In genomic region chr6:136786708-136787107, GRCh38 we compare ENCODE assay signal across 17 cellular contexts. TPM values are rescaled to one million over a fixed set of nuclear protein-coding genes. Genes with fewer than 3 reads are reported as not detected.
DNase-seq lines count a peak whose midpoint lies in the region; ATAC-seq and TF ChIP-seq lines count a peak whose summit lies in the region.
"Had no signal": no experiment of that assay in that cellular context is flagged by ENCODE, and none has a peak within 500 bp of the region (broad histone marks: within the 10 kb centered on the region; RNA-seq: fewer than 3 reads in every experiment).

No MANE protein-coding gene starts in this region.

- H3K4me3 ChIP-seq in skeletal muscle satellite cell (ENCODE audit: low read length), result no peak overlapping the region
- H3K4me3 ChIP-seq in GM23338, result no peak overlapping the region
- H3K4me3 ChIP-seq: pancreas, right lobe of liver had no signal

- no peaks in the 10 kb centered on the region for H3K9me2 ChIP-seq in GM23338 (ENCODE audit: insufficient read depth)

- peak overlapping the region; percentile 64 for H3K9ac ChIP-seq in skeletal muscle satellite cell (ENCODE audit: low read depth, low read length)

- no peaks in the 10 kb centered on the region for H3K9me3 ChIP-seq in skeletal muscle satellite cell (replicated peaks; ENCODE audit: low read length)
- H3K9me3 ChIP-seq: pancreas, right lobe of liver had no signal

- H3K27me3 ChIP-seq in skeletal muscle satellite cell (ENCODE audit: control insufficient read depth, insufficient read depth, low read length), result no peaks in the 10 kb centered on the region
- H3K27me3 ChIP-seq in GM23338 (ENCODE audit: insufficient read depth), result peaks cover 26% of the 10 kb centered on the region
- H3K27me3 ChIP-seq: pancreas, right lobe of liver had no signal

- H3K36me3 ChIP-seq in skeletal muscle satellite cell (ENCODE audit: insufficient read depth, low read length) (no peaks in the 10 kb centered on the region), GM23338 (ENCODE audit: insufficient read depth) (no peaks in the 10 kb centered on the region)
- H3K36me3 ChIP-seq: pancreas, right lobe of liver, WERI-Rb-1 had no signal

- H3F3A ChIP-seq in GM23338 (replicated peaks; ENCODE audit: low read depth), result no peaks in the 10 kb centered on the region

- H3K27ac ChIP-seq in GM23338 (ENCODE audit: low read depth), result no peak overlapping the region
- H3K27ac ChIP-seq: WERI-Rb-1 had no signal

- H3K4me1 Mint-ChIP-seq in CD14-positive monocyte, result peaks cover 89% of the 10 kb centered on the region
- peaks cover 79% of the 10 kb centered on the region for H3K4me1 Mint-ChIP-seq in HFFc6 (ENCODE audit: low read depth)
- H3K4me1 Mint-ChIP-seq in central memory CD8-positive, alpha-beta T cell, result peaks cover 77% of the 10 kb centered on the region
- H3K4me1 Mint-ChIP-seq in GM23338, result peaks cover 8% of the 10 kb centered on the region; the same call in 1 of the 3 replicates

- no peak for ATAC-seq in central memory CD8-positive, alpha-beta T cell (replicated peaks; ENCODE audit: extremely low read depth, poor library complexity, severe bottlenecking)
- ATAC-seq in GM23338 (no peak), GM21619 (IDR thresholded peaks at IDR 0.05; ENCODE audit: unreplicated experiment) (no peak)

- peak overlapping the region; percentile 94 to 98 (median 95) for H3K27ac Mint-ChIP-seq in CD14-positive monocyte
- H3K27ac Mint-ChIP-seq in HFFc6, result peak overlapping the region; percentile 80
- no peak overlapping the region for H3K27ac Mint-ChIP-seq in central memory CD8-positive, alpha-beta T cell (ENCODE audit: low read depth)
- H3K27ac Mint-ChIP-seq in GM23338, result no peak overlapping the region
- H3K27ac Mint-ChIP-seq: activated T-helper 2 cell treated with anti-CD3 and anti-CD28 coated beads, Interferon-gamma antibody, Interleukin-2, Interleukin-4, amounts not matched to agents 10 μg/mL and 5 μg/mL and 100 μg/mL, durations not matched to agents 14 hours and 24 hours and 36 hours; stimulated activated naive CD8-positive, alpha-beta T cell treated with anti-CD3 and anti-CD28 coated beads, Interleukin-15, Interleukin-2, amounts not matched to agents 100 ng/mL and 50 ng/mL, for 24 hours had no signal

- no peaks in the 10 kb centered on the region for H4K20me1 ChIP-seq in GM23338 (replicated peaks; ENCODE audit: insufficient read depth)

- H3K4me3 Mint-ChIP-seq in CD14-positive monocyte (no peak overlapping the region), HFFc6 (no peak overlapping the region), GM23338 (no peak overlapping the region)
- H3K4me3 Mint-ChIP-seq in central memory CD8-positive, alpha-beta T cell, result peak overlapping the region; percentile 68

- no peak for TF ChIP-seq CTCF in CD14-positive monocyte (IDR thresholded peaks at IDR 0.05)
- no peak for TF ChIP-seq CTCF in HFFc6 (IDR thresholded peaks at IDR 0.05)
- TF ChIP-seq CTCF in GM23338 (conservative IDR thresholded peaks at IDR 0.05; ENCODE audit: low read depth in 2 of 2), result no peak

- H3K36me3 Mint-ChIP-seq in CD14-positive monocyte (peaks cover 8 to 17% of the 10 kb centered on the region in 2 donors), HFFc6 (ENCODE audit: low read depth) (peaks cover 21% of the 10 kb centered on the region), GM23338 (ENCODE audit: low read depth) (no peaks in the 10 kb centered on the region; the same call in 2 of the 3 replicates)
- peaks cover 17% of the 10 kb centered on the region for H3K36me3 Mint-ChIP-seq in central memory CD8-positive, alpha-beta T cell (ENCODE audit: insufficient read depth)

- no peaks in the 10 kb centered on the region for H3K79me2 ChIP-seq in GM23338 (replicated peaks; ENCODE audit: insufficient read depth)

- intact Hi-C loops in CD14-positive monocyte (cut with micrococcal nuclease), result loop anchor here in 1 of 2 donors (10.0 kb wide), 2 partner anchors 448 to 502 kb away; partner anchors contain the start of gene BCLAF1

- no peak for DNase-seq in CD14-positive monocyte (ENCODE audit: low spot score)
- DNase-seq in HFFc6, result no peak
- DNase-seq in central memory CD8-positive, alpha-beta T cell (ENCODE audit: low spot score in 2 of 2), result no peak
- DNase-seq in T1000 (lab: John Stamatoyannopoulos, UW), result no peak
- DNase-seq in GM23338 (ENCODE audit: low spot score), result no peak
- no peak for DNase-seq in MV-4-11 (lab: John Stamatoyannopoulos, UW)
- DNase-seq: activated CD8-positive, alpha-beta memory T cell treated with anti-CD3 and anti-CD28 coated beads for 24 hours; effector CD4-positive, alpha-beta T cell; glutamatergic neuron; NCI-H345; pancreas; WERI-Rb-1 had no signal

- H3K4me1 ChIP-seq in skeletal muscle satellite cell (ENCODE audit: control insufficient read depth, insufficient read depth, low read length), result peaks cover 76% of the 10 kb centered on the region
- 0 out of 2 replicates have a peak, but pooled peaks cover 6% of the 10 kb centered on the region for H3K4me1 ChIP-seq in GM23338 (ENCODE audit: insufficient read depth)

- H3K27me3 Mint-ChIP-seq in CD14-positive monocyte (ENCODE audit: low read depth in 3 of 3) (peaks cover 0 to 2% (median 2%) of the 10 kb centered on the region in 3 donors), HFFc6 (ENCODE audit: insufficient read depth) (peaks cover 3% of the 10 kb centered on the region; the same call in 1 of the 2 replicates), GM23338 (ENCODE audit: insufficient read depth, low read depth, poor library complexity) (peaks cover 17% of the 10 kb centered on the region)
- no peaks in the 10 kb centered on the region for H3K27me3 Mint-ChIP-seq in central memory CD8-positive, alpha-beta T cell
- H3K27me3 Mint-ChIP-seq: stimulated activated naive CD8-positive, alpha-beta T cell treated with anti-CD3 and anti-CD28 coated beads, Interleukin-15, Interleukin-2, amounts not matched to agents 100 ng/mL and 50 ng/mL, for 24 hours had no signal

- H3K9me3 Mint-ChIP-seq in CD14-positive monocyte (peaks cover 0 to 2% (median 0%) of the 10 kb centered on the region in 7 donors), HFFc6 (no peaks in the 10 kb centered on the region), GM23338 (no peaks in the 10 kb centered on the region; the same call in 2 of the 3 replicates)
- no peaks in the 10 kb centered on the region for H3K9me3 Mint-ChIP-seq in central memory CD8-positive, alpha-beta T cell
- H3K9me3 Mint-ChIP-seq: activated T-helper 2 cell treated with anti-CD3 and anti-CD28 coated beads, Interferon-gamma antibody, Interleukin-2, Interleukin-4, amounts not matched to agents 10 μg/mL and 5 μg/mL and 100 μg/mL, durations not matched to agents 14 hours and 24 hours and 36 hours; stimulated activated naive CD8-positive, alpha-beta T cell treated with anti-CD3 and anti-CD28 coated beads, Interleukin-15, Interleukin-2, amounts not matched to agents 100 ng/mL and 50 ng/mL, for 24 hours had no signal

- no peak overlapping the region for H2AFZ ChIP-seq in GM23338

- H3K4me2 ChIP-seq in skeletal muscle satellite cell (ENCODE audit: low read length), result peak overlapping the region; percentile 92
- H3K4me2 ChIP-seq in GM23338, result no peak overlapping the region

TF ChIP-seq in GM23338, 12 proteins besides CTCF, POLR2A, EP300 and RAD21 (continues in another document):
- TF ChIP-seq ZNF331 (CRISPR knock-in tag; IDR thresholded peaks at IDR 0.05; ENCODE audit: low read depth) (no peak), EZH2 (IDR thresholded peaks at IDR 0.05; ENCODE audit: low read depth, unreplicated experiment) (no peak), CREB1 (CRISPR knock-in tag; IDR thresholded peaks at IDR 0.05; ENCODE audit: low read depth) (no peak), EZH2phosphoT487 (IDR thresholded peaks at IDR 0.05; ENCODE audit: unreplicated experiment) (no peak), POLR2AphosphoS5 (IDR thresholded peaks at IDR 0.05; ENCODE audit: low read depth) (no peak), NANOG (IDR thresholded peaks at IDR 0.05; ENCODE audit: borderline replicate concordance) (no peak), ZNF114 (CRISPR knock-in tag; IDR thresholded peaks at IDR 0.05) (no peak)

RNA-seq across cellular contexts. Expression of gene MAP3K5, which starts 5.6 kb away (rescaled TPM):
- polyA plus RNA-seq in CD14-positive monocyte, result 10 to 100 TPM in 1 of 2 donors, 1 to 10 TPM in 1; 9.6 to 11.1 TPM
- total RNA-seq in HFFc6 (2021; fragmentation: NEBNext Ultra II Directional; extraction: Animal tissue kit (Norgen Biotek cat#: 25700)), result 10 to 100 TPM; 11.9 to 22.2 (median 19.1) TPM
- 6.6 and 9.6 TPM in 2 replicates for total RNA-seq in skeletal muscle satellite cell (2012; rRNA removed)
- 2.8 and 2.9 TPM in 2 replicates for total RNA-seq in GM23338 (2014; rRNA removed; shearing (Covaris generic))
- polyA plus RNA-seq in GM23338 (2016; fragmentation: Nextera tagmentation; extraction: Ambion mirVana), result 0.76 and 0.78 TPM in 2 replicates

RNA-seq across cellular contexts. Expression of gene PEX7, which starts 35.7 kb away (rescaled TPM):
- polyA plus RNA-seq in CD14-positive monocyte (1 to 10 TPM; 3.9 to 6.1 TPM), GM23338 (2016; fragmentation: Nextera tagmentation; extraction: Ambion mirVana) (11.8 and 12.4 TPM in 2 replicates)
- 1 to 10 TPM; 6.4 to 7.6 (median 7.3) TPM for total RNA-seq in HFFc6 (2021; fragmentation: NEBNext Ultra II Directional; extraction: Animal tissue kit (Norgen Biotek cat#: 25700))
- total RNA-seq in skeletal muscle satellite cell (2012; rRNA removed), result 7.2 and 7.9 TPM in 2 replicates
- total RNA-seq in GM23338 (2014; rRNA removed; shearing (Covaris generic)), result 13.5 and 24.1 TPM in 2 replicates

Comparison
In these comparisons a context has a peak if more than half of its experiments do, and no peak if none do; other contexts are left out.
1. H3K27ac Mint-ChIP-seq: peak in CD14-positive monocyte (7 of 7) and HFFc6 (single experiment); none in central memory CD8-positive, alpha-beta T cell (single experiment) and GM23338 (single experiment).